ENCODE assay signal across 11 cellular contexts in genomic region chr4:5749568-5749967, GRCh38. TPM values are rescaled to one million over a fixed set of nuclear protein-coding genes. Genes with fewer than 3 reads are reported as not detected.
DNase-seq lines count a peak whose midpoint lies in the region; ATAC-seq, FAIRE-seq and TF ChIP-seq lines count a peak whose summit lies in the region.
"Had no signal": no experiment of that assay in that cellular context is flagged by ENCODE, and none has a peak within 500 bp of the region (broad histone marks: within the 10 kb centered on the region; RNA-seq: fewer than 3 reads in every experiment).

No MANE protein-coding gene starts in this region.

- H3K4me1 ChIP-seq in NT2/D1 (ENCODE audit: insufficient read depth, insufficient read length) = peaks cover 17% of the 10 kb centered on the region
- peaks cover 0 to 15% of the 10 kb centered on the region in 2 donors for H3K4me1 ChIP-seq in neuronal stem cell (ENCODE audit: control insufficient read depth in 2 of 2, insufficient read depth in 1 of 2, low read depth in 1 of 2, low read length in 2 of 2)
- no peaks in the 10 kb centered on the region for H3K4me1 ChIP-seq in lower lobe of right lung

- no peak overlapping the region for H2AFZ ChIP-seq in neuronal stem cell (ENCODE audit: low read length)

- H3K9me3 Mint-ChIP-seq in effector memory CD8-positive, alpha-beta T cell = no peaks in the 10 kb centered on the region

- peaks cover 0 to 6% of the 10 kb centered on the region in 2 donors for H3K27me3 Mint-ChIP-seq in effector memory CD8-positive, alpha-beta T cell

- DNase-seq in NT2/D1 (ENCODE audit: low read depth, low spot score) = no peak
- peak; percentile 38 for DNase-seq in coronary artery (ENCODE audit: low spot score)
- DNase-seq in neuronal stem cell (ENCODE audit: low spot score) = no peak
- DNase-seq in DMS114 treated with DMSO at 0.1 percent for 48 hours (lab: John Stamatoyannopoulos, UW; ENCODE audit: unreplicated experiment) = no peak
- DNase-seq in lower lobe of right lung = no peak
- DNase-seq in effector memory CD8-positive, alpha-beta T cell = no peak
- no peak for DNase-seq in urothelium cell line (ENCODE audit: low spot score)
- DNase-seq: NCI-H187 treated with DMSO at 0.1 percent for 48 hours, SJCRH30 had no signal

- no peak overlapping the region for H2BK5ac ChIP-seq in neuronal stem cell (ENCODE audit: low read length)

- no peak overlapping the region for H3K4ac ChIP-seq in neuronal stem cell (ENCODE audit: low read length)

- H4K8ac ChIP-seq in neuronal stem cell (ENCODE audit: low read depth, low read length) = no peak overlapping the region

- no peak overlapping the region for H2BK120ac ChIP-seq in neuronal stem cell (ENCODE audit: low read depth, low read length)

- no peaks in the 10 kb centered on the region for H3K4me1 Mint-ChIP-seq in effector memory CD8-positive, alpha-beta T cell (ENCODE audit: low read depth in 2 of 2)

- no CpG with 5 or more reads among the region's 9 CpGs for WGBS in neuronal stem cell (ENCODE audit: extremely low coverage in 2 of 2, insufficient read length in 2 of 2, insufficient replicate concordance in 1 of 2), 2 donors

- H3K23ac ChIP-seq in neuronal stem cell (ENCODE audit: low read depth, low read length, poor library complexity) = peak overlapping the region; percentile 52

- H3K9ac ChIP-seq in NT2/D1 (ENCODE audit: insufficient read length, low read depth) (peak overlapping the region; percentile 24), neuronal stem cell (ENCODE audit: low read depth, low read length, poor library complexity) (no peak overlapping the region)

- no peaks in the 10 kb centered on the region for H3K36me3 Mint-ChIP-seq in effector memory CD8-positive, alpha-beta T cell (ENCODE audit: insufficient read depth)

- H3K27ac Mint-ChIP-seq in effector memory CD8-positive, alpha-beta T cell = no peak overlapping the region

- no peak overlapping the region for H3K27ac ChIP-seq in coronary artery
- no peak overlapping the region for H3K27ac ChIP-seq in neuronal stem cell (replicated peaks; ENCODE audit: low read length)
- no peak overlapping the region for H3K27ac ChIP-seq in lower lobe of right lung
- H3K27ac ChIP-seq: SJCRH30 had no signal

- H2AK5ac ChIP-seq in neuronal stem cell (ENCODE audit: low read depth, low read length) = no peak overlapping the region

- H3K27me3 ChIP-seq in NT2/D1 (ENCODE audit: insufficient read depth, insufficient read length) (no peaks in the 10 kb centered on the region), neuronal stem cell (ENCODE audit: control insufficient read depth in 3 of 3, insufficient read depth in 3 of 3, low read depth in 1 of 3, low read length in 3 of 3) (no peaks in the 10 kb centered on the region), lower lobe of right lung (ENCODE audit: low read depth) (no peaks in the 10 kb centered on the region)
- H3K27me3 ChIP-seq: SJCRH30 had no signal

- H3K79me1 ChIP-seq in neuronal stem cell (ENCODE audit: low read depth, low read length) = no peaks in the 10 kb centered on the region

- no peaks in the 10 kb centered on the region for H3K9me3 ChIP-seq in NT2/D1 (ENCODE audit: insufficient read depth, low read length)
- H3K9me3 ChIP-seq in neuronal stem cell (replicated peaks in 1 of 2; ENCODE audit: control insufficient read depth in 2 of 2, insufficient read depth in 1 of 2, low read depth in 1 of 2, low read length in 2 of 2) = no peaks in the 10 kb centered on the region
- no peaks in the 10 kb centered on the region for H3K9me3 ChIP-seq in lower lobe of right lung
- H3K9me3 ChIP-seq: SJCRH30 had no signal

- no peak overlapping the region for H3K14ac ChIP-seq in neuronal stem cell (ENCODE audit: low read length)

- no peak overlapping the region for H4K91ac ChIP-seq in neuronal stem cell (ENCODE audit: low read depth, low read length, poor library complexity)

- no peak for ATAC-seq in lower lobe of right lung
- ATAC-seq in effector memory CD8-positive, alpha-beta T cell (replicated peaks) = no peak

- H3K4me3 ChIP-seq in NT2/D1 (ENCODE audit: insufficient read length, low read depth) (no peak overlapping the region), coronary artery (no peak overlapping the region), neuronal stem cell (ENCODE audit: low read length in 2 of 2) (no peak overlapping the region), lower lobe of right lung (no peak overlapping the region)
- H3K4me3 ChIP-seq: SJCRH30 had no signal

- no peak overlapping the region for H2BK12ac ChIP-seq in neuronal stem cell (ENCODE audit: low read length)

- no peak overlapping the region for H3K4me2 ChIP-seq in neuronal stem cell (ENCODE audit: insufficient read depth, low read length, poor library complexity, severe bottlenecking)

- no peak for FAIRE-seq in urothelium cell line (lab: Jason Lieb, UNC)
- FAIRE-seq: RCC 7860 had no signal

- H3K18ac ChIP-seq in neuronal stem cell (ENCODE audit: low read length) = no peak overlapping the region

- no peak overlapping the region for H2BK15ac ChIP-seq in neuronal stem cell (ENCODE audit: low read length)

- no peak overlapping the region for H3K4me3 Mint-ChIP-seq in effector memory CD8-positive, alpha-beta T cell

- no peak for TF ChIP-seq CTCF in coronary artery (IDR thresholded peaks at IDR 0.05)
- no peak for TF ChIP-seq CTCF in lower lobe of right lung (IDR thresholded peaks at IDR 0.05)

- peaks cover 74% of the 10 kb centered on the region for H3K36me3 ChIP-seq in NT2/D1 (ENCODE audit: insufficient read depth, insufficient read length, low read length)
- H3K36me3 ChIP-seq in neuronal stem cell (replicated peaks in 1 of 2; ENCODE audit: control insufficient read depth in 2 of 2, insufficient read depth in 2 of 2, low read length in 2 of 2) = peaks cover 19 to 59% of the 10 kb centered on the region in 2 donors
- peaks cover 49% of the 10 kb centered on the region for H3K36me3 ChIP-seq in lower lobe of right lung

- intact Hi-C loops in lower lobe of right lung (cut with DNase I) = no loop called here

RNA-seq across cellular contexts. Expression of gene EVC, which starts 38.6 kb away (rescaled TPM):
- 4.9 TPM for polyA plus RNA-seq in neuronal stem cell (2013, experiment 1 of 2)
- 4.6 TPM for polyA plus RNA-seq in neuronal stem cell (2013, experiment 2 of 2)
- total RNA-seq in lower lobe of right lung = 24.3 TPM

RNA-seq across cellular contexts. Expression of gene EVC2, which starts 41.2 kb away (rescaled TPM):
- 3.4 TPM for polyA plus RNA-seq in neuronal stem cell (2013, experiment 1 of 2)
- 3.4 TPM for polyA plus RNA-seq in neuronal stem cell (2013, experiment 2 of 2)
- total RNA-seq in lower lobe of right lung = 4.9 TPM
- total RNA-seq: NCI-H460 had no signal
